ENCODE assay signal across 1 cellular context in genomic region chr17:35046245-35046644, GRCh38.
TF ChIP-seq lines count a peak whose summit lies in the region.

No MANE protein-coding gene starts in this region.

TF ChIP-seq in A549, 52 proteins besides CTCF, POLR2A, EP300 and RAD21 (continued from another document):
- TF ChIP-seq PBX3 (IDR thresholded peaks at IDR 0.05) (no peak), RCOR1 (IDR thresholded peaks at IDR 0.05; ENCODE audit: low read depth, low read length) (no peak), MAX (IDR thresholded peaks at IDR 0.05) (no peak), ELK1 (IDR thresholded peaks at IDR 0.05; ENCODE audit: low read depth, low read length) (no peak), ZSCAN20 (CRISPR knock-in tag; IDR thresholded peaks at IDR 0.05) (no peak), CBX8 (IDR thresholded peaks at IDR 0.05) (no peak), RFX5 (IDR thresholded peaks at IDR 0.05) (no peak), REST (IDR thresholded peaks at IDR 0.05) (no peak), CHD2 (IDR thresholded peaks at IDR 0.05; ENCODE audit: low read length, partially characterized antibody) (no peak), NPAS2 (CRISPR knock-in tag; IDR thresholded peaks at IDR 0.05; ENCODE audit: borderline replicate concordance) (no peak), CEBPB (IDR thresholded peaks at IDR 0.05) (no peak), JUN (IDR thresholded peaks at IDR 0.05) (no peak), TFCP2L1 (CRISPR knock-in tag; IDR thresholded peaks at IDR 0.05) (no peak), HOXB5 (CRISPR knock-in tag; IDR thresholded peaks at IDR 0.05) (no peak), ATOH8 (CRISPR knock-in tag; IDR thresholded peaks at IDR 0.05; ENCODE audit: low read depth) (no peak)
